In the genomic region with DNA sequence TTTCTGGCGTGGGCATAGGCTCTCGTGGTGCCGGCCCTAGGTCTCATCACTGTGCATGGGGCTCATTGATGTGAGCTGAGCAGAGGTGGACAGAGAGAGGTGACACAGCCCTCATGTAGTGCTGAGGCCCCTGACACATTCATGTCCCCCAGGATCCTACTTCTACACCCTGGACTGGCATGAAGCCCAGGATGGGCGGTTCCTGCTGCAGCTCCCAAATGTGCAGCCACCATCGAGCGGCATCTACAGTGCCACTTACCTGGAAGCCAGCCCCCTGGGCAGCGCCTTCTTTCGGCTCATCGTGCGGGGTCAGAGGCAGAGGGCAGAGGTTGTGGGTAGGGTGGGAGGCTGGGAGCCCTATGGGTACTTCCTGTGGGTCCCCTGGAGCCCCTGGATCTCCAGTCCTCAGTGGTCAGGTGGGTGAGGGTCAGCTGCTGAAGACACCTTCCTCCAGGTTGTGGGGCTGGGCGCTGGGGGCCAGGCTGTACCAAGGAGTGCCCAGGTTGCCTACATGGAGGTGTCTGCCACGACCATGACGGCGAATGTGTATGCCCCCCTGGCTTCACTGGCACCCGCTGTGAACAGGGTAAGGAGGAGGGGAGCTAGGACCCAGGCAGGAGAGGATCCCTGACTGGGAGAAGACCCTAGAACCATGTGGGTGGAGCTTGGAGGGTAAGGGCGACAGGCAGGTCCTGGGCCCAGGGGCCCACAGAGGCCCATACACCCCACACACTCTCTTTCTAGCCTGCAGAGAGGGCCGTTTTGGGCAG, we compare ENCODE assay signal across 17 cellular contexts. TPM values are rescaled to one million over a fixed set of nuclear protein-coding genes. Genes with fewer than 3 reads are reported as not detected.
DNase-seq lines count a peak whose midpoint lies in the region; ATAC-seq and TF ChIP-seq lines count a peak whose summit lies in the region.
"Had no signal": no experiment of that assay in that cellular context is flagged by ENCODE, and none has a peak within 500 bp of the region (broad histone marks: within the 10 kb centered on the region; RNA-seq: fewer than 3 reads in every experiment).

No MANE protein-coding gene starts in this region.

- TF ChIP-seq POLR2A in thyroid gland (IDR thresholded peaks at IDR 0.05) = peak in 1 of 2 donors; percentile 73

- H3K27ac ChIP-seq in lower lobe of right lung (peak overlapping the region; percentile 31), thyroid gland (peak overlapping the region; percentile 93 to 100 (median 97))
- H3K27ac ChIP-seq: BLaER1 had no signal

- no peaks in the 10 kb centered on the region for H3K9me3 ChIP-seq in lower lobe of right lung
- H3K9me3 ChIP-seq in thyroid gland = no peaks in the 10 kb centered on the region
- H3K9me3 ChIP-seq: BLaER1 had no signal

- H3K4me3 ChIP-seq in lower lobe of right lung (no peak overlapping the region), thyroid gland (replicated peaks in 1 of 3) (no peak overlapping the region)
- H3K4me3 ChIP-seq: BLaER1 had no signal

- WGBS in thyroid gland, 2 donors = 42 to 43% methylated on average over 15 to 17 of the region's 17 CpGs

- peak in 1 of 2 donors; percentile 2 for ATAC-seq in lower lobe of right lung
- ATAC-seq: PC-3 had no signal

- H3K27me3 ChIP-seq in lower lobe of right lung (ENCODE audit: low read depth) (no peaks in the 10 kb centered on the region), thyroid gland (no peaks in the 10 kb centered on the region)
- H3K27me3 ChIP-seq: BLaER1 had no signal

- intact Hi-C loops in lower lobe of right lung (cut with DNase I) (no loop called here), thyroid gland (cut with DNase I) (no loop called here)

- TF ChIP-seq CTCF in lower lobe of right lung (IDR thresholded peaks at IDR 0.05) = no peak
- no peak for TF ChIP-seq CTCF in thyroid gland (IDR thresholded peaks at IDR 0.05)

- H3K36me3 ChIP-seq in lower lobe of right lung (peaks cover 8% of the 10 kb centered on the region), thyroid gland (no peaks in the 10 kb centered on the region)
- H3K36me3 ChIP-seq: BLaER1 had no signal

- peaks cover 52% of the 10 kb centered on the region for H3K4me1 ChIP-seq in lower lobe of right lung
- peaks cover 64 to 66% of the 10 kb centered on the region in 2 donors for H3K4me1 ChIP-seq in thyroid gland

- DNase-seq in NCI-H1092 (lab: John Stamatoyannopoulos, UW) = peak; percentile 13
- DNase-seq in NCI-H1092 treated with DMSO at 0.1 percent for 48 hours (lab: John Stamatoyannopoulos, UW) = no peak
- peak; percentile 5 for DNase-seq in NCI-H345 treated with DMSO at 0.1 percent for 48 hours (lab: John Stamatoyannopoulos, UW; ENCODE audit: unreplicated experiment)
- peak; percentile 49 for DNase-seq in lower lobe of right lung
- DNase-seq in thyroid gland = peak; percentile 86 to 93
- no peak for DNase-seq in iPS-NIHi11 (ENCODE audit: low spot score)
- no peak for DNase-seq in cerebellar nuclear complex (lab: John Stamatoyannopoulos, UW)
- no peak for DNase-seq in SHP77 (lab: John Stamatoyannopoulos, UW)
- DNase-seq: 8988T; H9; NCI-H146; NCI-H524; NK-92 treated with Interleukin-12 subunit alpha and Interleukin-12 subunit beta, amount 100 ng/mL, for 24 hours; PC-3 had no signal

RNA-seq across cellular contexts. Expression of a gene that starts 6.1 kb away (rescaled TPM):
- total RNA-seq in lower lobe of right lung = 48.5 TPM
- 10 to 100 TPM; 30.6 to 65.1 (median 47.7) TPM for total RNA-seq in thyroid gland

RNA-seq across cellular contexts. Expression of a gene that starts 21.5 kb away (rescaled TPM):
- total RNA-seq in lower lobe of right lung (19.1 TPM), thyroid gland (10 to 100 TPM; 22.7 to 49.7 (median 36.3) TPM)
- total RNA-seq: CD8-positive, alpha-beta memory T cell; HT1080 had no signal

RNA-seq across cellular contexts. Expression of a gene that starts 30.7 kb away (rescaled TPM):
- total RNA-seq in lower lobe of right lung (0.65 TPM), thyroid gland (under 1 TPM in 2 of 4 donors, not detected in 2; 0.22 to 0.29 TPM)
- total RNA-seq: CD8-positive, alpha-beta memory T cell; H9; HT1080; PC-3 had no signal

RNA-seq across cellular contexts. Expression of a gene that starts 37.1 kb away (rescaled TPM):
- total RNA-seq in lower lobe of right lung (197 TPM), thyroid gland (100 to 1,000 TPM in 2 of 4 donors, 10 to 100 TPM in 2; 50.8 to 127 (median 89.8) TPM)
- total RNA-seq: CD8-positive, alpha-beta memory T cell; HT1080 had no signal

RNA-seq across cellular contexts. Expression of a gene that starts 51.9 kb away (rescaled TPM):
- 2.4 TPM for total RNA-seq in lower lobe of right lung
- total RNA-seq in thyroid gland = 1 to 10 TPM in 3 of 4 donors, under 1 TPM in 1; 0.54 to 3.9 (median 2.2) TPM

Comparison
In these comparisons a context has a peak if more than half of its experiments do, and no peak if none do; other contexts are left out.
1. DNase-seq: peak in NCI-H1092 (single experiment), NCI-H345 treated with DMSO at 0.1 percent for 48 hours (single experiment), lower lobe of right lung (single experiment) and thyroid gland (2 of 2); none in NCI-H1092 treated with DMSO at 0.1 percent for 48 hours (single experiment), iPS-NIHi11 (single experiment), cerebellar nuclear complex (0 of 2) and SHP77 (0 of 2).